In genomic region chr16:85306071-85306792, GRCh38 we compare ENCODE assay signal across 9 cellular contexts.
DNase-seq lines count a peak whose midpoint lies in the region; ATAC-seq and TF ChIP-seq lines count a peak whose summit lies in the region.
"Had no signal": no experiment of that assay in that cellular context is flagged by ENCODE, and none has a peak within 500 bp of the region (broad histone marks: within the 10 kb centered on the region; RNA-seq: fewer than 3 reads in every experiment).

No MANE protein-coding gene starts in this region.

- no peaks in the 10 kb centered on the region for H3K36me3 ChIP-seq in smooth muscle cell (ENCODE audit: low read depth)
- no peaks in the 10 kb centered on the region for H3K36me3 ChIP-seq in SK-N-SH (replicated peaks in 1 of 2; ENCODE audit: control insufficient read depth in 1 of 2, insufficient read depth in 2 of 2, low read length in 1 of 2)

- intact Hi-C loops in cardiac septum (cut with DNase I): no loop called here

- CTCF ChIA-PET in SK-N-SH (lab: Yijun Ruan, JAX): interaction anchor here (0.9 to 3.1 kb wide), 7 partner anchors 8 to 354 kb away, joined by 3 to 19 read pairs (median 4); no protein-coding TSS in a partner anchor

- no peaks in the 10 kb centered on the region for H3K79me2 ChIP-seq in smooth muscle cell (ENCODE audit: low read depth)
- no peaks in the 10 kb centered on the region for H3K79me2 ChIP-seq in SK-N-SH (ENCODE audit: insufficient read depth)

- H2AFZ ChIP-seq in smooth muscle cell (ENCODE audit: low read depth): no peak overlapping the region
- H2AFZ ChIP-seq in SK-N-SH (ENCODE audit: low read depth): no peak overlapping the region

- peaks cover 90% of the 10 kb centered on the region for H4K20me1 ChIP-seq in smooth muscle cell (ENCODE audit: low read depth)
- peaks cover 21% of the 10 kb centered on the region; the same call in 1 of the 2 replicates for H4K20me1 ChIP-seq in SK-N-SH (ENCODE audit: insufficient read depth)

- H3K4me1 ChIP-seq in smooth muscle cell (ENCODE audit: low read depth) (peaks cover 18% of the 10 kb centered on the region), SK-N-SH (ENCODE audit: control insufficient read depth in 1 of 2, insufficient read depth in 2 of 2, low read depth in 1 of 2, low read length in 1 of 2) (peaks cover 0 to 36% of the 10 kb centered on the region in 2 experiments; a peak in 1 of 4 replicates)

- H3K4me2 ChIP-seq in smooth muscle cell: peak overlapping the region; percentile 35
- H3K4me2 ChIP-seq in SK-N-SH: no peak overlapping the region

- no peak for TF ChIP-seq EP300 in SK-N-SH (IDR thresholded peaks at IDR 0.05; ENCODE audit: borderline replicate concordance in 1 of 2, low read depth in 1 of 2, low read length in 1 of 2)

- H3F3A ChIP-seq in smooth muscle cell (ENCODE audit: low read depth) (peaks cover 8% of the 10 kb centered on the region), SK-N-SH (replicated peaks; ENCODE audit: insufficient read depth) (no peaks in the 10 kb centered on the region)

- no peaks in the 10 kb centered on the region for H3K9me2 ChIP-seq in SK-N-SH

- TF ChIP-seq CTCF in GM12864 (IDR thresholded peaks at IDR 0.05; ENCODE audit: low read depth, low read length, missing control alignments): no peak
- TF ChIP-seq CTCF in smooth muscle cell (IDR thresholded peaks at IDR 0.05; ENCODE audit: borderline replicate concordance, insufficient read depth, poor library complexity, severe bottlenecking): no peak
- TF ChIP-seq CTCF in SK-N-SH (IDR thresholded peaks at IDR 0.05): no peak

- POLR2A ChIA-PET in SK-N-SH (lab: Yijun Ruan, JAX): interaction anchor here (0.7 kb wide), 1 partner anchor 42 kb away, joined by 3 read pairs; no protein-coding TSS in a partner anchor

- in situ Hi-C loops in SK-MEL-5 (cut with HindIII; ENCODE audit: low pct_unique_long_range_greater_than_20kb, low sequenced_read_pairs): no loop called here

- H3K27ac ChIP-seq in smooth muscle cell (ENCODE audit: low read depth) (no peak overlapping the region), SK-N-SH (ENCODE audit: low read depth in 2 of 2, low read length in 1 of 2) (no peak overlapping the region)

- DNase-seq in GM12864 (ENCODE audit: low read depth) (peak; percentile 26), SK-MEL-5 (ENCODE audit: low read depth, low spot score) (peak; percentile 77), cardiac septum (ENCODE audit: low spot score) (peak; percentile 86), smooth muscle cell (lab: John Stamatoyannopoulos, UW; ENCODE audit: unreplicated experiment) (peak; percentile 28), SK-N-SH (no peak)
- DNase-seq in activated naive CD4-positive, alpha-beta T cell treated with anti-CD3 and anti-CD28 coated beads, Interleukin-2, amount 50 U/mL, for 16 hours: peak; percentile 83

- H3K4me3 ChIP-seq in GM12864 (ENCODE audit: low read depth, low read length) (no peak overlapping the region), smooth muscle cell (no peak overlapping the region), SK-N-SH (ENCODE audit: low read depth in 2 of 2, low read length in 1 of 2) (no peak overlapping the region)
- H3K4me3 ChIP-seq: dorsolateral prefrontal cortex had no signal

- no peak for TF ChIP-seq RAD21 in SK-N-SH (IDR thresholded peaks at IDR 0.05; ENCODE audit: low read length)

- WGBS in smooth muscle cell (ENCODE audit: low lambda C conversion rate): 38% methylated on average over 12 of the region's 12 CpGs
- 76% methylated on average over 11 of the region's 12 CpGs for WGBS in SK-N-SH (ENCODE audit: low lambda C conversion rate)

- no peaks in the 10 kb centered on the region for H3K27me3 ChIP-seq in smooth muscle cell (ENCODE audit: low read depth)
- no peaks in the 10 kb centered on the region for H3K27me3 ChIP-seq in SK-N-SH (ENCODE audit: insufficient read depth)

- H3K9ac ChIP-seq in smooth muscle cell (ENCODE audit: low read depth): no peak overlapping the region
- no peak overlapping the region for H3K9ac ChIP-seq in SK-N-SH

- peak; percentile 60 for ATAC-seq in HG02981 (IDR thresholded peaks at IDR 0.05; ENCODE audit: unreplicated experiment)
- ATAC-seq in GM18519 (IDR thresholded peaks at IDR 0.05; ENCODE audit: low FRiP score, unreplicated experiment): no peak

- no peaks in the 10 kb centered on the region for H3K9me3 ChIP-seq in smooth muscle cell (replicated peaks; ENCODE audit: low read depth)
- no peaks in the 10 kb centered on the region for H3K9me3 ChIP-seq in SK-N-SH

TF ChIP-seq in SK-N-SH, 30 proteins besides CTCF, POLR2A, EP300 and RAD21:
- no peak for TF ChIP-seq FOSL2 (IDR thresholded peaks at IDR 0.05; ENCODE audit: borderline replicate concordance, low read depth)
- TF ChIP-seq YY1 (IDR thresholded peaks at IDR 0.05; ENCODE audit: low read depth): no peak
- no peak for TF ChIP-seq ELF1 (IDR thresholded peaks at IDR 0.05)
- TF ChIP-seq NRF1 (IDR thresholded peaks at IDR 0.05; ENCODE audit: low read depth, low read length): no peak
- no peak for TF ChIP-seq FOXM1 (IDR thresholded peaks at IDR 0.05; ENCODE audit: low read depth)
- TF ChIP-seq TEAD4 (IDR thresholded peaks at IDR 0.05; ENCODE audit: borderline replicate concordance, insufficient read depth): no peak
